Comparison of ENCODE assay signal across 24 cellular contexts in the genomic region with DNA sequence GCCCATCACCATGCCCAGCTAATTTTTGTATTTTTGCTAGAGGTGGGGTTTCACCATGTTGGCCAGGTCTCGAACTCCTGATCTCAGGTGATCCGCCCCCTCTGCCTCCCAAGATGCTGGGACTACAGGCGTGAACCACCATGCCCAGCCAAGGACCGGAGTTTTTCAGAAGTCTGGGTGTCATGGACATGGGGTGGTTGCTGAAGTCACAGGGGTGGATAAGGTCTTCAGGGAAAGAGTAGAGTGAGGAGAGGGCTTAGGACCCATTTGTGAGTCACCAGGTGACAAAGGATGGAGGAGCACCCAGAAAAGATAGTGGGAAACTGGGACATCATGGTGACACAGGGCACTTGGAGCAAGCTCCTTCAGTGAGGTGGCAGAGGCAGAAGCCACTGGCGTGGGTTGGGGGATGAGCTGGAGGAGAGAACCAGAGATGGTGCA. TPM values are rescaled to one million over a fixed set of nuclear protein-coding genes. Genes with fewer than 3 reads are reported as not detected.
DNase-seq lines count a peak whose midpoint lies in the region; ATAC-seq and TF ChIP-seq lines count a peak whose summit lies in the region.
"Had no signal": no experiment of that assay in that cellular context is flagged by ENCODE, and none has a peak within 500 bp of the region (broad histone marks: within the 10 kb centered on the region; RNA-seq: fewer than 3 reads in every experiment).

No MANE protein-coding gene starts in this region.

- peak; percentile 72 for DNase-seq in cardiac septum (ENCODE audit: low spot score)
- DNase-seq in left ventricle myocardium inferior: no peak
- DNase-seq in endodermal cell: peak; percentile 35
- peak; percentile 1 for DNase-seq in neural crest cell (ENCODE audit: low read depth, low spot score)
- DNase-seq in ureter (ENCODE audit: low spot score): peak; percentile 43
- DNase-seq in GM20000 (ENCODE audit: low spot score): no peak
- DNase-seq: activated CD4-positive, alpha-beta T cell treated with anti-CD3 and anti-CD28 coated beads, Interleukin-2, amount 50 U/mL, for 4 hours; activated naive CD8-positive, alpha-beta T cell treated with anti-CD3 and anti-CD28 coated beads for 36 hours; activated T-cell treated with anti-CD3 and anti-CD28 coated beads, Interleukin-2, amount 50 U/mL, for 72 hours; cortex of kidney; foreskin melanocyte; NCI-H187 treated with DMSO at 0.1 percent for 48 hours; NK-92 treated with Interleukin-12 subunit alpha and Interleukin-12 subunit beta, amount 100 ng/mL, for 24 hours; stimulated activated CD4-positive, alpha-beta T cell treated with anti-CD3 and anti-CD28 coated beads, Interleukin-12 subunit alpha, Interleukin-12 subunit beta, amount 100 ng/mL, for 4 hours had no signal

- H3K27me3 ChIP-seq in left ventricle myocardium inferior (ENCODE audit: low read depth): peaks cover 75% of the 10 kb centered on the region
- H3K27me3 ChIP-seq in endodermal cell (ENCODE audit: control insufficient read depth, insufficient read depth, low read length, poor library complexity, severe bottlenecking): peaks cover 54% of the 10 kb centered on the region

- no peaks in the 10 kb centered on the region for H3K27me3 Mint-ChIP-seq in endodermal cell (ENCODE audit: insufficient read depth)
- H3K27me3 Mint-ChIP-seq in neural crest cell (ENCODE audit: low read depth): peaks cover 3% of the 10 kb centered on the region
- H3K27me3 Mint-ChIP-seq: activated naive CD8-positive, alpha-beta T cell treated with anti-CD3 and anti-CD28 coated beads for 36 hours had no signal

- H3K27ac ChIP-seq in left ventricle myocardium inferior (replicated peaks) (no peak overlapping the region), endodermal cell (ENCODE audit: low read depth, low read length) (no peak overlapping the region)
- H3K27ac ChIP-seq: epithelial cell of prostate, psoas muscle, tibial artery had no signal

- no peaks in the 10 kb centered on the region for H3K9me3 Mint-ChIP-seq in endodermal cell
- H3K9me3 Mint-ChIP-seq in neural crest cell: no peaks in the 10 kb centered on the region
- H3K9me3 Mint-ChIP-seq: activated naive CD8-positive, alpha-beta T cell treated with anti-CD3 and anti-CD28 coated beads for 36 hours; activated T-cell treated with anti-CD3 and anti-CD28 coated beads, Interleukin-2, amount 50 U/mL, for 72 hours; CD4-positive, alpha-beta memory T cell; stimulated activated effector memory CD8-positive, alpha-beta T cell treated with anti-CD3 and anti-CD28 coated beads, Interleukin-12 subunit alpha, Interleukin-12 subunit beta, amount 100 ng/mL, for 72 hours had no signal

- no peak overlapping the region for H3K4me3 Mint-ChIP-seq in endodermal cell
- H3K4me3 Mint-ChIP-seq in neural crest cell: no peak overlapping the region
- H3K4me3 Mint-ChIP-seq: activated naive CD8-positive, alpha-beta T cell treated with anti-CD3 and anti-CD28 coated beads for 36 hours; activated T-cell treated with anti-CD3 and anti-CD28 coated beads, Interleukin-2, amount 50 U/mL, for 72 hours; brain; CD4-positive, alpha-beta memory T cell; stimulated activated effector memory CD8-positive, alpha-beta T cell treated with anti-CD3 and anti-CD28 coated beads, Interleukin-12 subunit alpha, Interleukin-12 subunit beta, amount 100 ng/mL, for 72 hours had no signal

- WGBS in endodermal cell (ENCODE audit: insufficient coverage in 1 of 2, insufficient read length in 1 of 2), 2 experiments: 84 to 93% methylated on average over 5 of the region's 5 CpGs

- H3K4me1 ChIP-seq in left ventricle myocardium inferior (peaks cover 16% of the 10 kb centered on the region), endodermal cell (ENCODE audit: control insufficient read depth, insufficient read depth, low read length) (peaks cover 11% of the 10 kb centered on the region)
- H3K4me1 ChIP-seq: psoas muscle had no signal

- H3K9me3 ChIP-seq in left ventricle myocardium inferior (replicated peaks): no peaks in the 10 kb centered on the region
- no peaks in the 10 kb centered on the region for H3K9me3 ChIP-seq in endodermal cell (ENCODE audit: control insufficient read depth, low read length)
- H3K9me3 ChIP-seq: psoas muscle, tibial artery had no signal

- TF ChIP-seq CTCF in left ventricle myocardium inferior (IDR thresholded peaks at IDR 0.05; ENCODE audit: borderline replicate concordance) (no peak), endodermal cell (conservative IDR thresholded peaks at IDR 0.05) (no peak), neural crest cell (conservative IDR thresholded peaks at IDR 0.05) (no peak), GM20000 (IDR thresholded peaks at IDR 0.05; ENCODE audit: extremely low read depth, missing control alignments) (no peak)

- H3K9ac ChIP-seq in endodermal cell (ENCODE audit: extremely low read depth, low read length, poor library complexity, severe bottlenecking): no peak overlapping the region

- ATAC-seq in GM21367 (IDR thresholded peaks at IDR 0.05; ENCODE audit: unreplicated experiment) (no peak), HG02588 (IDR thresholded peaks at IDR 0.05; ENCODE audit: unreplicated experiment) (no peak)
- ATAC-seq: activated T-cell treated with anti-CD3 and anti-CD28 coated beads, Interleukin-2, amount 50 U/mL, for 72 hours; psoas muscle; stimulated activated effector memory CD8-positive, alpha-beta T cell treated with anti-CD3 and anti-CD28 coated beads, Interleukin-12 subunit alpha, Interleukin-12 subunit beta, amount 100 ng/mL, for 72 hours had no signal

- H3K4me1 Mint-ChIP-seq in endodermal cell: peaks cover 8% of the 10 kb centered on the region
- H3K4me1 Mint-ChIP-seq in neural crest cell: peaks cover 15% of the 10 kb centered on the region

- H3K27ac Mint-ChIP-seq in endodermal cell (no peak overlapping the region), neural crest cell (ENCODE audit: unreplicated experiment) (no peak overlapping the region)
- H3K27ac Mint-ChIP-seq: activated naive CD8-positive, alpha-beta T cell treated with anti-CD3 and anti-CD28 coated beads for 36 hours; activated T-cell treated with anti-CD3 and anti-CD28 coated beads, Interleukin-2, amount 50 U/mL, for 72 hours; brain; CD4-positive, alpha-beta memory T cell; stimulated activated effector memory CD8-positive, alpha-beta T cell treated with anti-CD3 and anti-CD28 coated beads, Interleukin-12 subunit alpha, Interleukin-12 subunit beta, amount 100 ng/mL, for 72 hours had no signal

- H3K4me3 ChIP-seq in left ventricle myocardium inferior: no peak overlapping the region
- H3K4me3 ChIP-seq in endodermal cell (ENCODE audit: low read length): no peak overlapping the region
- H3K4me3 ChIP-seq: psoas muscle, tibial artery had no signal

- intact Hi-C loops in cardiac septum (cut with DNase I): no loop called here
- intact Hi-C loops in left ventricle myocardium inferior (cut with micrococcal nuclease): no loop called here

- no peaks in the 10 kb centered on the region for H3K36me3 ChIP-seq in left ventricle myocardium inferior
- H3K36me3 ChIP-seq in endodermal cell (ENCODE audit: control insufficient read depth, insufficient read depth, low read length): no peaks in the 10 kb centered on the region
- H3K36me3 ChIP-seq: tibial artery had no signal

- H3K36me3 Mint-ChIP-seq in endodermal cell (ENCODE audit: low read depth): no peaks in the 10 kb centered on the region
- no peaks in the 10 kb centered on the region for H3K36me3 Mint-ChIP-seq in neural crest cell (ENCODE audit: low read depth)
- H3K36me3 Mint-ChIP-seq: activated naive CD8-positive, alpha-beta T cell treated with anti-CD3 and anti-CD28 coated beads for 36 hours; brain; CD4-positive, alpha-beta memory T cell; stimulated activated effector memory CD8-positive, alpha-beta T cell treated with anti-CD3 and anti-CD28 coated beads, Interleukin-12 subunit alpha, Interleukin-12 subunit beta, amount 100 ng/mL, for 72 hours had no signal

RNA-seq across cellular contexts. Expression of a gene that starts 2.8 kb away (rescaled TPM):
- total RNA-seq in cardiac septum (not detected), left ventricle myocardium inferior (not detected), endodermal cell (10 to 100 TPM; 16.1 to 25.2 TPM), neural crest cell (1.4 and 1.5 TPM in 2 replicates), ureter (9.4 TPM)
- 4.7 TPM for polyA plus RNA-seq in endodermal cell (2013, experiment 1 of 2)
- 3.0 TPM for polyA plus RNA-seq in endodermal cell (2013, experiment 2 of 2)
- total RNA-seq: activated naive CD8-positive, alpha-beta T cell treated with anti-CD3 and anti-CD28 coated beads for 36 hours; activated T-cell treated with anti-CD3 and anti-CD28 coated beads, Interleukin-2, amount 50 U/mL, for 72 hours; CD4-positive, alpha-beta memory T cell; H4; psoas muscle had no signal
- polyA plus RNA-seq: AG04450; CD4-positive, alpha-beta memory T cell; psoas muscle had no signal

RNA-seq across cellular contexts. Expression of a gene that starts 19.7 kb away (rescaled TPM):
- total RNA-seq in cardiac septum (6.7 TPM), left ventricle myocardium inferior (1.9 TPM), endodermal cell (1 to 10 TPM; 1.3 to 3.2 TPM), neural crest cell (1.4 and 1.6 TPM in 2 replicates), ureter (10.4 TPM)
- polyA plus RNA-seq in endodermal cell (2013, experiment 1 of 2): 0.50 TPM
- polyA plus RNA-seq in endodermal cell (2013, experiment 2 of 2): 0.58 TPM

Comparison
In these comparisons a context has a peak if more than half of its experiments do, and no peak if none do; other contexts are left out.
1. DNase-seq: peak in cardiac septum (single experiment), endodermal cell (single experiment), neural crest cell (single experiment) and ureter (single experiment); none in left ventricle myocardium inferior (single experiment) and GM20000 (single experiment).